ENCODE assay signal across 7 cellular contexts in genomic region chr16:14354561-14355351, GRCh38.
DNase-seq lines count a peak whose midpoint lies in the region; ATAC-seq and TF ChIP-seq lines count a peak whose summit lies in the region.

No MANE protein-coding gene starts in this region.

- H3K27me3 ChIP-seq in endocrine pancreas (ENCODE audit: control insufficient read depth, insufficient read depth, low read length), result no peaks in the 10 kb centered on the region

- peak; percentile 86 for ATAC-seq in GM18861 (IDR thresholded peaks at IDR 0.05; ENCODE audit: unreplicated experiment)
- peak; percentile 96 for ATAC-seq in stimulated activated effector memory CD8-positive, alpha-beta T cell treated with anti-CD3 and anti-CD28 coated beads, Interleukin-12 subunit alpha, Interleukin-12 subunit beta, amount 100 ng/mL, for 72 hours

- H3K4me3 ChIP-seq in endocrine pancreas (ENCODE audit: control insufficient read depth, insufficient read depth, low read length), result peak overlapping the region; percentile 8

- H3K27me3 Mint-ChIP-seq in HFFc6 (ENCODE audit: insufficient read depth), result no peaks in the 10 kb centered on the region; the same call in none of the 2 replicates
- peaks cover 2% of the 10 kb centered on the region for H3K27me3 Mint-ChIP-seq in endothelial cell (ENCODE audit: unreplicated experiment)

- H3K4me1 Mint-ChIP-seq in HFFc6 (ENCODE audit: low read depth) (peaks cover 17% of the 10 kb centered on the region), endothelial cell (ENCODE audit: unreplicated experiment) (no peaks in the 10 kb centered on the region)
- peaks cover 12% of the 10 kb centered on the region for H3K4me1 Mint-ChIP-seq in stimulated activated effector memory CD8-positive, alpha-beta T cell treated with anti-CD3 and anti-CD28 coated beads, Interleukin-12 subunit alpha, Interleukin-12 subunit beta, amount 100 ng/mL, for 72 hours

- H3K27ac Mint-ChIP-seq in HFFc6 (peak overlapping the region; percentile 5; the same call in 1 of the 2 replicates), endothelial cell (ENCODE audit: unreplicated experiment) (no peak overlapping the region)
- no peak overlapping the region for H3K27ac Mint-ChIP-seq in stimulated activated effector memory CD8-positive, alpha-beta T cell treated with anti-CD3 and anti-CD28 coated beads, Interleukin-12 subunit alpha, Interleukin-12 subunit beta, amount 100 ng/mL, for 72 hours

- no peaks in the 10 kb centered on the region for H3K4me1 ChIP-seq in endocrine pancreas (ENCODE audit: control insufficient read depth, insufficient read depth, low read length)

- no peak overlapping the region for H3K9ac ChIP-seq in endocrine pancreas (ENCODE audit: control insufficient read depth, insufficient read depth, low read length)

- DNase-seq in HFFc6, result no peak
- DNase-seq in NCI-H2171 treated with DMSO at 0.1 percent for 48 hours (lab: John Stamatoyannopoulos, UW), result peak; percentile 67
- DNase-seq in stimulated activated effector memory CD8-positive, alpha-beta T cell treated with anti-CD3 and anti-CD28 coated beads, Interleukin-12 subunit alpha, Interleukin-12 subunit beta, amount 100 ng/mL, for 72 hours (ENCODE audit: low spot score in 2 of 2), result peak; percentile 14 to 72
- DNase-seq in endothelial cell (ENCODE audit: low spot score), result no peak
- DNase-seq in epidermal melanocyte (ENCODE audit: insufficient read length, low spot score), result no peak

- no peak for TF ChIP-seq CTCF in HFFc6 (IDR thresholded peaks at IDR 0.05)
- no peak for TF ChIP-seq CTCF in endothelial cell (IDR thresholded peaks at IDR 0.05; ENCODE audit: unreplicated experiment)

- H3K9me3 Mint-ChIP-seq in HFFc6 (no peaks in the 10 kb centered on the region), endothelial cell (ENCODE audit: unreplicated experiment) (no peaks in the 10 kb centered on the region)
- no peaks in the 10 kb centered on the region for H3K9me3 Mint-ChIP-seq in stimulated activated effector memory CD8-positive, alpha-beta T cell treated with anti-CD3 and anti-CD28 coated beads, Interleukin-12 subunit alpha, Interleukin-12 subunit beta, amount 100 ng/mL, for 72 hours

- no peaks in the 10 kb centered on the region for H3K36me3 Mint-ChIP-seq in HFFc6 (ENCODE audit: low read depth)
- H3K36me3 Mint-ChIP-seq in stimulated activated effector memory CD8-positive, alpha-beta T cell treated with anti-CD3 and anti-CD28 coated beads, Interleukin-12 subunit alpha, Interleukin-12 subunit beta, amount 100 ng/mL, for 72 hours, result no peaks in the 10 kb centered on the region
- no peaks in the 10 kb centered on the region for H3K36me3 Mint-ChIP-seq in endothelial cell (ENCODE audit: low read depth, unreplicated experiment)

- no peaks in the 10 kb centered on the region for H3K36me3 ChIP-seq in endocrine pancreas (ENCODE audit: control insufficient read depth, insufficient read depth, low read length)

- H3K4me3 Mint-ChIP-seq in HFFc6 (peak overlapping the region; percentile 84), endothelial cell (ENCODE audit: unreplicated experiment) (no peak overlapping the region)
- H3K4me3 Mint-ChIP-seq in stimulated activated effector memory CD8-positive, alpha-beta T cell treated with anti-CD3 and anti-CD28 coated beads, Interleukin-12 subunit alpha, Interleukin-12 subunit beta, amount 100 ng/mL, for 72 hours, result peak overlapping the region; percentile 18

- H3K9me3 ChIP-seq in endocrine pancreas (ENCODE audit: control insufficient read depth, low read length), result no peaks in the 10 kb centered on the region

Comparison
In these comparisons a context has a peak if more than half of its experiments do, and no peak if none do; other contexts are left out.
1. DNase-seq: peak in NCI-H2171 treated with DMSO at 0.1 percent for 48 hours (single experiment) and stimulated activated effector memory CD8-positive, alpha-beta T cell treated with anti-CD3 and anti-CD28 coated beads, Interleukin-12 subunit alpha, Interleukin-12 subunit beta, amount 100 ng/mL, for 72 hours (2 of 2); none in HFFc6 (single experiment), endothelial cell (single experiment) and epidermal melanocyte (single experiment).